ENCODE assay signal across 22 cellular contexts in genomic region chr17:30548189-30548588, GRCh38.
DNase-seq lines count a peak whose midpoint lies in the region; ATAC-seq and TF ChIP-seq lines count a peak whose summit lies in the region.
"Had no signal": no experiment of that assay in that cellular context is flagged by ENCODE, and none has a peak within 500 bp of the region (broad histone marks: within the 10 kb centered on the region; RNA-seq: fewer than 3 reads in every experiment).

No MANE protein-coding gene starts in this region.

- no peak overlapping the region for H3K27ac Mint-ChIP-seq in activated naive CD8-positive, alpha-beta T cell treated with anti-CD3 and anti-CD28 coated beads, Interleukin-2, amount 10 ng/mL, durations not matched to agents 7 days and 5 days
- no peak overlapping the region for H3K27ac Mint-ChIP-seq in activated naive CD8-positive, alpha-beta T cell treated with anti-CD3 and anti-CD28 coated beads for 36 hours
- no peak overlapping the region for H3K27ac Mint-ChIP-seq in osteocyte (ENCODE audit: unreplicated experiment)
- H3K27ac Mint-ChIP-seq: CD14-positive monocyte; CD4-positive, alpha-beta T cell; GM23338; H9 had no signal

- peak; percentile 17 for DNase-seq in activated naive CD8-positive, alpha-beta T cell treated with anti-CD3 and anti-CD28 coated beads, Interleukin-2, amount 10 ng/mL, durations not matched to agents 7 days and 5 days
- no peak for DNase-seq in activated naive CD8-positive, alpha-beta T cell treated with anti-CD3 and anti-CD28 coated beads for 36 hours
- DNase-seq in islet precursor cell (peak; percentile 42), osteocyte (ENCODE audit: extremely low spot score, unreplicated experiment) (peak; percentile 73), posterior vena cava (ENCODE audit: low spot score) (no peak)
- DNase-seq: 8988T; ACHN; AML-193; BE2C; CD4-positive, alpha-beta T cell; CD8-positive, alpha-beta memory T cell; DMS 273 treated with DMSO at 0.1 percent for 48 hours; DMS79; EL; GDM1; H9 had no signal

- no peak for ATAC-seq in activated naive CD8-positive, alpha-beta T cell treated with anti-CD3 and anti-CD28 coated beads, Interleukin-2, amount 10 ng/mL, durations not matched to agents 7 days and 5 days (ENCODE audit: low read depth)
- no peak for ATAC-seq in activated CD4-positive, CD25-positive, alpha-beta regulatory T cell treated with anti-CD3 and anti-CD28 coated beads, Interleukin-2, amount 50 U/mL, for 24 hours
- ATAC-seq: A549, GM12878, GM23338, HCT116 had no signal

- intact Hi-C loops in posterior vena cava (cut with DNase I) = no loop called here

- POLR2A ChIA-PET in activated naive CD8-positive, alpha-beta T cell treated with anti-CD3 and anti-CD28 coated beads, Interleukin-2, amount 10 ng/mL, durations not matched to agents 7 days and 5 days (lab: Charles Lee) = no interaction called here

- no peaks in the 10 kb centered on the region for H3K27me3 Mint-ChIP-seq in activated naive CD8-positive, alpha-beta T cell treated with anti-CD3 and anti-CD28 coated beads, Interleukin-2, amount 10 ng/mL, durations not matched to agents 7 days and 5 days
- no peaks in the 10 kb centered on the region for H3K27me3 Mint-ChIP-seq in activated naive CD8-positive, alpha-beta T cell treated with anti-CD3 and anti-CD28 coated beads for 36 hours
- no peaks in the 10 kb centered on the region for H3K27me3 Mint-ChIP-seq in osteocyte (ENCODE audit: unreplicated experiment)
- H3K27me3 Mint-ChIP-seq: CD4-positive, alpha-beta T cell; CD8-positive, alpha-beta memory T cell had no signal

- TF ChIP-seq CTCF in osteocyte (IDR thresholded peaks at IDR 0.05) = no peak

- peaks cover 8% of the 10 kb centered on the region for H3K4me1 Mint-ChIP-seq in activated naive CD8-positive, alpha-beta T cell treated with anti-CD3 and anti-CD28 coated beads, Interleukin-2, amount 10 ng/mL, durations not matched to agents 7 days and 5 days
- no peaks in the 10 kb centered on the region for H3K4me1 Mint-ChIP-seq in activated naive CD8-positive, alpha-beta T cell treated with anti-CD3 and anti-CD28 coated beads for 36 hours
- H3K4me1 Mint-ChIP-seq in osteocyte (ENCODE audit: unreplicated experiment) = peaks cover 3% of the 10 kb centered on the region

- no peaks in the 10 kb centered on the region for H3K9me3 Mint-ChIP-seq in activated naive CD8-positive, alpha-beta T cell treated with anti-CD3 and anti-CD28 coated beads, Interleukin-2, amount 10 ng/mL, durations not matched to agents 7 days and 5 days
- no peaks in the 10 kb centered on the region for H3K9me3 Mint-ChIP-seq in activated naive CD8-positive, alpha-beta T cell treated with anti-CD3 and anti-CD28 coated beads for 36 hours
- H3K9me3 Mint-ChIP-seq in osteocyte (ENCODE audit: unreplicated experiment) = no peaks in the 10 kb centered on the region
- H3K9me3 Mint-ChIP-seq: CD4-positive, alpha-beta T cell; CD8-positive, alpha-beta memory T cell; GM23338; H9 had no signal

- no peaks in the 10 kb centered on the region for H3K36me3 Mint-ChIP-seq in activated naive CD8-positive, alpha-beta T cell treated with anti-CD3 and anti-CD28 coated beads, Interleukin-2, amount 10 ng/mL, durations not matched to agents 7 days and 5 days
- no peaks in the 10 kb centered on the region for H3K36me3 Mint-ChIP-seq in activated naive CD8-positive, alpha-beta T cell treated with anti-CD3 and anti-CD28 coated beads for 36 hours
- H3K36me3 Mint-ChIP-seq in osteocyte (ENCODE audit: unreplicated experiment) = no peaks in the 10 kb centered on the region
- H3K36me3 Mint-ChIP-seq: CD14-positive monocyte had no signal

- H3K4me3 Mint-ChIP-seq in activated naive CD8-positive, alpha-beta T cell treated with anti-CD3 and anti-CD28 coated beads, Interleukin-2, amount 10 ng/mL, durations not matched to agents 7 days and 5 days = no peak overlapping the region
- H3K4me3 Mint-ChIP-seq in activated naive CD8-positive, alpha-beta T cell treated with anti-CD3 and anti-CD28 coated beads for 36 hours = no peak overlapping the region
- H3K4me3 Mint-ChIP-seq in osteocyte (ENCODE audit: unreplicated experiment) = no peak overlapping the region
- H3K4me3 Mint-ChIP-seq: CD14-positive monocyte; CD4-positive, alpha-beta T cell; CD8-positive, alpha-beta memory T cell; GM23338; H9 had no signal

Comparison
In these comparisons a context has a peak if more than half of its experiments do, and no peak if none do; other contexts are left out.
1. DNase-seq: peak in activated naive CD8-positive, alpha-beta T cell treated with anti-CD3 and anti-CD28 coated beads, Interleukin-2, amount 10 ng/mL, durations not matched to agents 7 days and 5 days (single experiment), islet precursor cell (single experiment) and osteocyte (single experiment); none in activated naive CD8-positive, alpha-beta T cell treated with anti-CD3 and anti-CD28 coated beads for 36 hours (single experiment) and posterior vena cava (single experiment).